ENCODE assay signal across 8 cellular contexts in genomic region chr6:87407896-87408720, GRCh38. TPM values are rescaled to one million over a fixed set of nuclear protein-coding genes. Genes with fewer than 3 reads are reported as not detected.
DNase-seq lines count a peak whose midpoint lies in the region; ATAC-seq and TF ChIP-seq lines count a peak whose summit lies in the region.

TSS of gene CFAP206 (plus strand) at chr6:87407972. CDS start at chr6:87409840, 1,868 bp downstream.

- H3K4me2 ChIP-seq in IMR-90 (ENCODE audit: low read depth, low read length): peak within 1 kb of the TSS; percentile 99

- no peak within 1 kb of the TSS for H4K91ac ChIP-seq in IMR-90 (ENCODE audit: insufficient read depth, low read depth, low read length)

- no peak for TF ChIP-seq POLR2A in IMR-90 (IDR thresholded peaks at IDR 0.05; ENCODE audit: low read depth, low read length)

- H3K4me3 ChIP-seq in IMR-90 (ENCODE audit: insufficient read depth, low read depth, low read length): peak within 1 kb of the TSS; percentile 85
- peak within 1 kb of the TSS; percentile 66 to 78 for H3K4me3 ChIP-seq in esophagus (ENCODE audit: low read depth in 1 of 2, low read length in 2 of 2)
- H3K4me3 ChIP-seq in muscle layer of colon (ENCODE audit: low read depth in 1 of 2, low read length in 2 of 2): peak within 1 kb of the TSS; percentile 60 to 88

- peak; percentile 83 for ATAC-seq in GM21529 (IDR thresholded peaks at IDR 0.05; ENCODE audit: unreplicated experiment)
- peak; percentile 89 for ATAC-seq in IMR-90 (ENCODE audit: low read depth)

- H2BK20ac ChIP-seq in IMR-90 (ENCODE audit: low read depth, low read length): no peak within 1 kb of the TSS

- H3K36me3 ChIP-seq in IMR-90 (ENCODE audit: control insufficient read depth, insufficient read depth, low read length): no peaks in the 10 kb centered on the region
- no peaks in the 10 kb centered on the region for H3K36me3 ChIP-seq in esophagus (ENCODE audit: control insufficient read depth in 2 of 2, insufficient read depth in 2 of 2, low read length in 1 of 2)
- H3K36me3 ChIP-seq in muscle layer of colon (ENCODE audit: insufficient read depth, low read length): no peaks in the 10 kb centered on the region

- WGBS in IMR-90 (ENCODE audit: extremely low coverage in 2 of 2, insufficient read length in 1 of 2), 2 experiments: 1% methylated on average over 30 of the region's 82 CpGs; no CpG with 5 or more reads in 1 of the 2 experiments
- 0 to 1% methylated on average over 66 to 82 of the region's 82 CpGs for WGBS in esophagus, 2 donors

- no peak within 1 kb of the TSS for H2BK120ac ChIP-seq in IMR-90 (ENCODE audit: low read depth, low read length)

- peak within 1 kb of the TSS; percentile 69; the same call in 1 of the 2 replicates for H3K23ac ChIP-seq in IMR-90 (ENCODE audit: low read depth, low read length)

- POLR2A ChIA-PET in IMR-90 (lab: Charles Lee; ENCODE audit: unreplicated experiment): no interaction called here

- peak within 1 kb of the TSS; percentile 99 for H2AFZ ChIP-seq in IMR-90 (replicated peaks; ENCODE audit: low read length, poor library complexity)

- H3K4ac ChIP-seq in IMR-90 (ENCODE audit: low read depth, low read length): peak within 1 kb of the TSS; percentile 79; the same call in 1 of the 2 replicates

- no peaks in the 10 kb centered on the region for H3K79me1 ChIP-seq in IMR-90 (ENCODE audit: low read depth in 1 of 2, low read length in 2 of 2)

- no peak within 1 kb of the TSS for H2BK15ac ChIP-seq in IMR-90 (ENCODE audit: low read depth, low read length)

- H3K36me3 Mint-ChIP-seq in activated T-cell treated with anti-CD3 and anti-CD28 coated beads, Interleukin-2, amount 50 U/mL, for 24 hours (ENCODE audit: low read depth): no peaks in the 10 kb centered on the region

- BruUV-seq in IMR-90 (replicated peaks; lab: Mats Ljungman, UMichigan): no TSS peak

- no peaks in the 10 kb centered on the region for H3K9me3 Mint-ChIP-seq in activated T-cell treated with anti-CD3 and anti-CD28 coated beads, Interleukin-2, amount 50 U/mL, for 24 hours

- H4K5ac ChIP-seq in IMR-90 (ENCODE audit: low read depth, low read length): peak within 1 kb of the TSS; percentile 56; the same call in 1 of the 2 replicates

- H2BK5ac ChIP-seq in IMR-90 (ENCODE audit: low read depth, low read length, poor library complexity, severe bottlenecking): no peak within 1 kb of the TSS

- H4K20me1 ChIP-seq in IMR-90 (ENCODE audit: insufficient read depth, low read length): no peaks in the 10 kb centered on the region; the same call in 1 of the 2 replicates

- no peak within 1 kb of the TSS for H2AK5ac ChIP-seq in IMR-90 (ENCODE audit: low read depth, low read length)

- CTCF ChIA-PET in IMR-90 (lab: Yijun Ruan, JAX): interaction anchor here (1.1 kb wide), 1 partner anchor 8 kb away, joined by 3 read pairs; no protein-coding TSS in a partner anchor

- H3K27me3 Mint-ChIP-seq in activated T-cell treated with anti-CD3 and anti-CD28 coated beads, Interleukin-2, amount 50 U/mL, for 24 hours: peaks cover 21% of the 10 kb centered on the region

- H2AK9ac ChIP-seq in IMR-90 (replicated peaks; ENCODE audit: low read depth, low read length, poor library complexity): no peak within 1 kb of the TSS

- H3K4me1 ChIP-seq in IMR-90 (ENCODE audit: control insufficient read depth, insufficient read depth, low read length) (no peaks in the 10 kb centered on the region), esophagus (ENCODE audit: control insufficient read depth in 2 of 2, insufficient read depth in 2 of 2, low read length in 1 of 2) (no peaks in the 10 kb centered on the region), muscle layer of colon (ENCODE audit: insufficient read depth, low read length) (no peaks in the 10 kb centered on the region)

- H3K27ac Mint-ChIP-seq in activated T-cell treated with anti-CD3 and anti-CD28 coated beads, Interleukin-2, amount 50 U/mL, for 24 hours: peak within 1 kb of the TSS; percentile 86

- H3K9me1 ChIP-seq in IMR-90 (ENCODE audit: insufficient read depth, low read length): no peaks in the 10 kb centered on the region

- H4K8ac ChIP-seq in IMR-90 (ENCODE audit: low read depth in 2 of 2, low read length in 2 of 2): peak within 1 kb of the TSS; percentile 31 to 87; a peak in 3 of 4 replicates

- H3K27ac ChIP-seq in IMR-90 (ENCODE audit: insufficient read depth, low read length) (peak within 1 kb of the TSS; percentile 58; the same call in 1 of the 2 replicates), esophagus (ENCODE audit: low read depth in 2 of 2, low read length in 1 of 2) (peak within 1 kb of the TSS; percentile 60 to 84), muscle layer of colon (ENCODE audit: low read depth, low read length) (peak within 1 kb of the TSS; percentile 83)

- TF ChIP-seq RAD21 in IMR-90 (IDR thresholded peaks at IDR 0.05; ENCODE audit: low read length): no peak

- intact Hi-C loops in IMR-90 (cut with micrococcal nuclease): loop anchor here (5.0 to 10.0 kb wide), 3 partner anchors 64 to 757 kb away; partner anchors contain the start of genes CNR1 and SLC35A1

- dilution Hi-C loops in IMR-90 (cut with HindIII; ENCODE audit: low sequenced_read_pairs, unreplicated experiment): no loop called here

- in situ Hi-C loops in IMR-90 (cut with MboI; ENCODE audit: low sequenced_read_pairs): no loop called here

- H3K27me3 ChIP-seq in IMR-90 (ENCODE audit: control insufficient read depth, insufficient read depth, low read length) (no peaks in the 10 kb centered on the region; the same call in 1 of the 2 replicates), esophagus (ENCODE audit: control insufficient read depth in 1 of 2, insufficient read depth in 2 of 2, low read length in 2 of 2) (no peaks in the 10 kb centered on the region), muscle layer of colon (ENCODE audit: control insufficient read depth in 1 of 2, insufficient read depth in 2 of 2, low read length in 2 of 2) (no peaks in the 10 kb centered on the region)

- DNase-seq in DMS114 treated with DMSO at 0.1 percent for 48 hours (lab: John Stamatoyannopoulos, UW; ENCODE audit: unreplicated experiment): peak; percentile 79
- DNase-seq in IMR-90: peak; percentile 80
- DNase-seq in OCI-M1 (lab: John Stamatoyannopoulos, UW): peak; percentile 95
- peak; percentile 89 for DNase-seq in activated T-cell treated with anti-CD3 and anti-CD28 coated beads, Interleukin-2, amount 50 U/mL, for 24 hours
- DNase-seq in stimulated activated CD8-positive, alpha-beta memory T cell treated with anti-CD3 and anti-CD28 coated beads, Interleukin-4, amount 100 ng/mL, for 48 hours: peak; percentile 81

- H3K4me1 Mint-ChIP-seq in activated T-cell treated with anti-CD3 and anti-CD28 coated beads, Interleukin-2, amount 50 U/mL, for 24 hours (ENCODE audit: low read depth): peaks cover 6% of the 10 kb centered on the region

- H3K14ac ChIP-seq in IMR-90 (replicated peaks; ENCODE audit: low read depth, low read length): peak within 1 kb of the TSS; percentile 94

- H3K9me3 ChIP-seq in IMR-90 (ENCODE audit: control insufficient read depth, insufficient read depth, low read length) (no peaks in the 10 kb centered on the region), esophagus (ENCODE audit: control insufficient read depth in 2 of 2, insufficient read depth in 1 of 2, low read depth in 1 of 2, low read length in 1 of 2) (no peaks in the 10 kb centered on the region), muscle layer of colon (ENCODE audit: low read length) (no peaks in the 10 kb centered on the region)

- H3K18ac ChIP-seq in IMR-90 (ENCODE audit: low read depth, low read length): peak within 1 kb of the TSS; percentile 77; the same call in 1 of the 2 replicates

- peak within 1 kb of the TSS; percentile 32; the same call in 1 of the 2 replicates for H3K56ac ChIP-seq in IMR-90 (ENCODE audit: extremely low read depth, insufficient read depth, low read length)

- no peak for TF ChIP-seq CTCF in IMR-90 (conservative IDR thresholded peaks at IDR 0.05; ENCODE audit: low read depth, low read length)

- H3K4me3 Mint-ChIP-seq in activated T-cell treated with anti-CD3 and anti-CD28 coated beads, Interleukin-2, amount 50 U/mL, for 24 hours: peak within 1 kb of the TSS; percentile 84

- H3K9ac ChIP-seq in IMR-90 (ENCODE audit: low read depth, low read length) (peak within 1 kb of the TSS; percentile 88), muscle layer of colon (ENCODE audit: low read length) (no peak within 1 kb of the TSS)

TF ChIP-seq in IMR-90, 13 proteins besides CTCF, POLR2A, EP300 and RAD21:
- TF ChIP-seq MAZ (IDR thresholded peaks at IDR 0.05; ENCODE audit: borderline replicate concordance, low read depth, low read length) (no peak), USF2 (IDR thresholded peaks at IDR 0.05; ENCODE audit: low read depth, low read length) (no peak), RFX5 (IDR thresholded peaks at IDR 0.05; ENCODE audit: low read depth, low read length) (no peak), BHLHE40 (IDR thresholded peaks at IDR 0.05; ENCODE audit: low read depth, low read length) (no peak), MXI1 (IDR thresholded peaks at IDR 0.05; ENCODE audit: borderline replicate concordance, low read depth, low read length) (peak; percentile 52; the same call in 1 of the 2 replicates)

RNA-seq across cellular contexts. Expression of gene CFAP206, which starts in this region (rescaled TPM):
- total RNA-seq in IMR-90 (2012; rRNA removed): under 0.01 and 0.28 TPM in 2 replicates
- polyA plus RNA-seq in IMR-90 (2012; rRNA removed): 0.09 TPM in 1 of 2 replicates, not detected in the other
- polyA plus RNA-seq in IMR-90 (2012; cell fraction: cytosol; rRNA removed): not detected in 2 replicates
- 0.29 TPM in 1 of 2 replicates, not detected in the other for polyA plus RNA-seq in IMR-90 (2012; cell fraction: nucleus; rRNA removed; ENCODE audit: low replicate concordance)
- under 1 TPM; 0.04 to 0.06 TPM for polyA plus RNA-seq in esophagus

Comparison
In these comparisons a context has a peak if more than half of its experiments do, and no peak if none do; other contexts are left out.
1. Peak in every context shown above with its lines: DNase-seq, ATAC-seq, H3K4me3 ChIP-seq and H3K27ac ChIP-seq.
2. Peak in DNase-seq, ATAC-seq, H3K4me3 ChIP-seq, H3K27ac ChIP-seq, H3K9ac ChIP-seq and H3K4me2 ChIP-seq in IMR-90; RNA of the gene not detected or under 1 TPM.